Comparison of ENCODE assay signal across 31 cellular contexts in the genomic region with DNA sequence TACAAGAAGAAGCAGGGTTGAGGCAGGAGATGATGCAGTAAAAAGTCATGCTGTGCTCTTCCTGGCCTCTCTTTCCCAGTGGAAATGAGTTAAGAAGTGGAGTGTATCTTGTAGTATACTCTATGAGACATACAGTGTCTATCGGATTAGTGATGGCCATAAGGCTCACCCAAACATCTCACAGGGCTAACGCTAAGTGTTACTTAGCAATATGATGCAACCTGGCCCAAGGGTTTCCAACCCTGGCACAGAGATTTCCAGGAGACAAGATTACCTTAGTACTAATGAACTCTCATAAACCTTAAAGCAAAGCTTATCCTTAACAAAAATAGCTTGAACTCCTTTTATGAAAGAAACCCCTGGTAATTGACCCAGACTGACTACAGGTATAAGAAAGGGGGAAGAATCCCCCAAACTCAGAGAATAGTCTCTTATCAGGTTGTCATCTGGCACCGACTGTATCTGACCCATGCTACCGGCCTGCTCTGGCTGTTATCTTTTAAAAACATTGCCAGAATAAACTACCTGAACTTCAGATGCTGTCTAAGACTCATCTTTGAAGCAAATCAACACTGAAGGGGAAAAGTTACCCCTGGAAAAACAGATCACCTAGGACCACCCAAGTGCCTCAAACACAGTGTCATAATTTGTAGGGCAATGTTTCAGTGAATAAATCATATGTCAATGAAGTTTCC.
"Had no signal": no experiment of that assay in that cellular context is flagged by ENCODE, and none has a peak within 500 bp of the region (broad histone marks: within the 10 kb centered on the region; RNA-seq: fewer than 3 reads in every experiment).

No MANE protein-coding gene starts in this region.

- H3K36me3 Mint-ChIP-seq: activated CD4-positive, alpha-beta memory T cell treated with anti-CD3 and anti-CD28 coated beads for 36 hours; activated CD8-positive, alpha-beta memory T cell treated with anti-CD3 and anti-CD28 coated beads, Interleukin-2, amount 10 ng/mL, durations not matched to agents 7 days and 5 days; activated naive CD4-positive, alpha-beta T cell treated with anti-CD3 and anti-CD28 coated beads, Interleukin-2, amount 50 U/mL, for 24 hours; activated naive CD8-positive, alpha-beta T cell treated with anti-CD3 and anti-CD28 coated beads for 36 hours had no signal

- H2AFZ ChIP-seq: hepatocyte had no signal

- H3K4me3 ChIP-seq: adrenal gland, body of pancreas, gastrocnemius medialis, heart right ventricle, hepatocyte had no signal

- ATAC-seq: activated CD4-positive, alpha-beta T cell treated with anti-CD3 and anti-CD28 coated beads for 36 hours; activated CD8-positive, alpha-beta memory T cell treated with anti-CD3 and anti-CD28 coated beads, Interleukin-2, amount 10 ng/mL, durations not matched to agents 7 days and 5 days; activated CD8-positive, alpha-beta T cell treated with anti-CD3 and anti-CD28 coated beads, Interleukin-2, amount 10 ng/mL, durations not matched to agents 7 days and 5 days; activated naive CD8-positive, alpha-beta T cell treated with anti-CD3 and anti-CD28 coated beads, Interleukin-2, amount 50 U/mL, for 24 hours; activated T-cell treated with anti-CD3 and anti-CD28 coated beads, Interleukin-2, amount 50 U/mL, for 72 hours; body of pancreas; esophagus mucosa; gastrocnemius medialis; heart right ventricle had no signal

- H3K27me3 ChIP-seq: adrenal gland, body of pancreas, gastrocnemius medialis, heart right ventricle, hepatocyte had no signal

- H3K4me3 Mint-ChIP-seq: activated B cell treated with CpG ODN at 0.5 μM for 24 hours; activated CD4-positive, alpha-beta memory T cell treated with anti-CD3 and anti-CD28 coated beads for 36 hours; activated CD4-positive, alpha-beta T cell treated with anti-CD3 and anti-CD28 coated beads for 36 hours; activated CD4-positive, alpha-beta T cell treated with anti-CD3 and anti-CD28 coated beads, Interleukin-2, amount 10 ng/mL, durations not matched to agents 24 days and 14 days; activated CD8-positive, alpha-beta memory T cell treated with anti-CD3 and anti-CD28 coated beads, Interleukin-2, amount 10 ng/mL, durations not matched to agents 7 days and 5 days; activated CD8-positive, alpha-beta T cell treated with anti-CD3 and anti-CD28 coated beads, Interleukin-2, amount 10 ng/mL, durations not matched to agents 7 days and 5 days; activated naive CD4-positive, alpha-beta T cell treated with anti-CD3 and anti-CD28 coated beads for 36 hours; activated naive CD4-positive, alpha-beta T cell treated with anti-CD3 and anti-CD28 coated beads, Interleukin-2, amount 50 U/mL, for 24 hours; activated naive CD8-positive, alpha-beta T cell treated with anti-CD3 and anti-CD28 coated beads for 36 hours; activated naive CD8-positive, alpha-beta T cell treated with anti-CD3 and anti-CD28 coated beads, Interleukin-2, amount 50 U/mL, for 24 hours; activated T-cell treated with anti-CD3 and anti-CD28 coated beads, Interleukin-2, amount 50 U/mL, for 24 hours; activated T-cell treated with anti-CD3 and anti-CD28 coated beads, Interleukin-2, amount 50 U/mL, for 72 hours; endodermal cell had no signal

- H3K9me3 ChIP-seq: adrenal gland, body of pancreas, gastrocnemius medialis, heart right ventricle had no signal

- H3K4me2 ChIP-seq: hepatocyte had no signal

- H3K9me3 Mint-ChIP-seq: activated CD4-positive, alpha-beta T cell treated with anti-CD3 and anti-CD28 coated beads, Interleukin-2, amount 10 ng/mL, durations not matched to agents 24 days and 14 days; activated naive CD4-positive, alpha-beta T cell treated with anti-CD3 and anti-CD28 coated beads for 36 hours; activated naive CD4-positive, alpha-beta T cell treated with anti-CD3 and anti-CD28 coated beads, Interleukin-2, amount 50 U/mL, for 24 hours; activated naive CD8-positive, alpha-beta T cell treated with anti-CD3 and anti-CD28 coated beads for 36 hours; activated naive CD8-positive, alpha-beta T cell treated with anti-CD3 and anti-CD28 coated beads, Interleukin-2, amount 50 U/mL, for 24 hours; activated T-cell treated with anti-CD3 and anti-CD28 coated beads, Interleukin-2, amount 50 U/mL, for 72 hours; endodermal cell had no signal

- H3K27ac Mint-ChIP-seq: activated B cell treated with CpG ODN at 0.5 μM for 24 hours; activated CD4-positive, alpha-beta memory T cell treated with anti-CD3 and anti-CD28 coated beads for 36 hours; activated CD4-positive, alpha-beta T cell treated with anti-CD3 and anti-CD28 coated beads for 36 hours; activated CD4-positive, alpha-beta T cell treated with anti-CD3 and anti-CD28 coated beads, Interleukin-2, amount 10 ng/mL, durations not matched to agents 24 days and 14 days; activated CD8-positive, alpha-beta memory T cell treated with anti-CD3 and anti-CD28 coated beads, Interleukin-2, amount 10 ng/mL, durations not matched to agents 7 days and 5 days; activated CD8-positive, alpha-beta T cell treated with anti-CD3 and anti-CD28 coated beads, Interleukin-2, amount 10 ng/mL, durations not matched to agents 7 days and 5 days; activated naive CD4-positive, alpha-beta T cell treated with anti-CD3 and anti-CD28 coated beads for 36 hours; activated naive CD4-positive, alpha-beta T cell treated with anti-CD3 and anti-CD28 coated beads, Interleukin-2, amount 50 U/mL, for 24 hours; activated naive CD8-positive, alpha-beta T cell treated with anti-CD3 and anti-CD28 coated beads for 36 hours; activated naive CD8-positive, alpha-beta T cell treated with anti-CD3 and anti-CD28 coated beads, Interleukin-2, amount 50 U/mL, for 24 hours; activated T-cell treated with anti-CD3 and anti-CD28 coated beads, Interleukin-2, amount 50 U/mL, for 24 hours; activated T-cell treated with anti-CD3 and anti-CD28 coated beads, Interleukin-2, amount 50 U/mL, for 72 hours; endodermal cell had no signal

- H3K27me3 Mint-ChIP-seq: activated B cell treated with CpG ODN at 0.5 μM for 24 hours; activated CD4-positive, alpha-beta memory T cell treated with anti-CD3 and anti-CD28 coated beads for 36 hours; activated CD4-positive, alpha-beta T cell treated with anti-CD3 and anti-CD28 coated beads for 36 hours; activated CD4-positive, alpha-beta T cell treated with anti-CD3 and anti-CD28 coated beads, Interleukin-2, amount 10 ng/mL, durations not matched to agents 24 days and 14 days; activated CD8-positive, alpha-beta memory T cell treated with anti-CD3 and anti-CD28 coated beads, Interleukin-2, amount 10 ng/mL, durations not matched to agents 7 days and 5 days; activated naive CD4-positive, alpha-beta T cell treated with anti-CD3 and anti-CD28 coated beads, Interleukin-2, amount 50 U/mL, for 24 hours; activated naive CD8-positive, alpha-beta T cell treated with anti-CD3 and anti-CD28 coated beads for 36 hours; activated naive CD8-positive, alpha-beta T cell treated with anti-CD3 and anti-CD28 coated beads, Interleukin-2, amount 50 U/mL, for 24 hours; activated T-cell treated with anti-CD3 and anti-CD28 coated beads, Interleukin-2, amount 50 U/mL, for 24 hours had no signal

- DNase-seq: activated B cell treated with CpG ODN at 0.5 μM for 24 hours; activated CD4-positive, alpha-beta memory T cell treated with anti-CD3 and anti-CD28 coated beads for 36 hours; activated CD4-positive, alpha-beta T cell treated with anti-CD3 and anti-CD28 coated beads for 36 hours; activated CD4-positive, alpha-beta T cell treated with anti-CD3 and anti-CD28 coated beads, Interleukin-2, amount 10 ng/mL, durations not matched to agents 24 days and 14 days; activated CD4-positive, CD25-positive, alpha-beta regulatory T cell treated with anti-CD3 and anti-CD28 coated beads, Interleukin-2, amount 50 U/mL, for 72 hours; activated CD8-positive, alpha-beta memory T cell treated with anti-CD3 and anti-CD28 coated beads, Interleukin-2, amount 10 ng/mL, durations not matched to agents 7 days and 5 days; activated CD8-positive, alpha-beta memory T cell treated with anti-CD3 and anti-CD28 coated beads, Interleukin-2, amount 50 U/mL, for 48 hours; activated CD8-positive, alpha-beta T cell treated with anti-CD3 and anti-CD28 coated beads, Interleukin-2, amount 10 ng/mL, durations not matched to agents 7 days and 5 days; activated effector memory CD4-positive, alpha-beta T cell treated with anti-CD3 and anti-CD28 coated beads, Interleukin-2, amount 50 U/mL, for 16 hours; activated naive CD4-positive, alpha-beta T cell treated with anti-CD3 and anti-CD28 coated beads for 36 hours; activated naive CD8-positive, alpha-beta T cell treated with anti-CD3 and anti-CD28 coated beads for 36 hours; activated naive CD8-positive, alpha-beta T cell treated with anti-CD3 and anti-CD28 coated beads, Interleukin-2, amount 50 U/mL, for 24 hours; activated T-cell treated with anti-CD3 and anti-CD28 coated beads for 4 hours; activated T-cell treated with anti-CD3 and anti-CD28 coated beads, Interleukin-2, amount 50 U/mL, for 24 hours; activated T-cell treated with anti-CD3 and anti-CD28 coated beads, Interleukin-2, amount 50 U/mL, for 72 hours; adrenal gland; amygdala; aorta; body of pancreas; caudate nucleus; cortex of kidney; effector memory CD4-positive, alpha-beta T cell; endodermal cell; foreskin fibroblast; gastrocnemius medialis; heart right ventricle; T-helper 2 cell had no signal

- H3K79me2 ChIP-seq: hepatocyte had no signal

- H3K36me3 ChIP-seq: adrenal gland, gastrocnemius medialis, heart right ventricle had no signal

- H3K27ac ChIP-seq: adrenal gland, body of pancreas, gastrocnemius medialis, heart right ventricle, hepatocyte, VCaP had no signal

- H3K4me1 Mint-ChIP-seq: activated B cell treated with CpG ODN at 0.5 μM for 24 hours; activated CD4-positive, alpha-beta T cell treated with anti-CD3 and anti-CD28 coated beads for 36 hours; activated CD4-positive, alpha-beta T cell treated with anti-CD3 and anti-CD28 coated beads, Interleukin-2, amount 10 ng/mL, durations not matched to agents 24 days and 14 days; activated CD8-positive, alpha-beta memory T cell treated with anti-CD3 and anti-CD28 coated beads, Interleukin-2, amount 10 ng/mL, durations not matched to agents 7 days and 5 days; activated naive CD4-positive, alpha-beta T cell treated with anti-CD3 and anti-CD28 coated beads, Interleukin-2, amount 50 U/mL, for 24 hours; activated naive CD8-positive, alpha-beta T cell treated with anti-CD3 and anti-CD28 coated beads for 36 hours; activated naive CD8-positive, alpha-beta T cell treated with anti-CD3 and anti-CD28 coated beads, Interleukin-2, amount 50 U/mL, for 24 hours; endodermal cell had no signal

- H3K4me1 ChIP-seq: adrenal gland, body of pancreas, gastrocnemius medialis, heart right ventricle had no signal
